In genomic region chr1:33468011-33468410, GRCh38 we compare ENCODE assay signal across 15 cellular contexts. TPM values are rescaled to one million over a fixed set of nuclear protein-coding genes. Genes with fewer than 3 reads are reported as not detected.
DNase-seq lines count a peak whose midpoint lies in the region; TF ChIP-seq lines count a peak whose summit lies in the region.
"Had no signal": no experiment of that assay in that cellular context is flagged by ENCODE, and none has a peak within 500 bp of the region (broad histone marks: within the 10 kb centered on the region; RNA-seq: fewer than 3 reads in every experiment).

No MANE protein-coding gene starts in this region.

- H3K27me3 ChIP-seq in BLaER1 (no peaks in the 10 kb centered on the region), Loucy (ENCODE audit: insufficient read depth, low read length, poor library complexity, severe bottlenecking) (no peaks in the 10 kb centered on the region), dorsolateral prefrontal cortex (no peaks in the 10 kb centered on the region), stomach smooth muscle (ENCODE audit: control insufficient read depth in 1 of 2, insufficient read depth in 2 of 2, low read length in 2 of 2) (no peaks in the 10 kb centered on the region), Karpas-422 (ENCODE audit: low read length) (no peaks in the 10 kb centered on the region)

- H3K36me3 ChIP-seq in BLaER1: no peaks in the 10 kb centered on the region
- no peaks in the 10 kb centered on the region for H3K36me3 ChIP-seq in Loucy (ENCODE audit: insufficient read depth, low read length)
- H3K36me3 ChIP-seq in stomach smooth muscle (ENCODE audit: control insufficient read depth in 2 of 2, insufficient read depth in 2 of 2, low read length in 2 of 2): no peaks in the 10 kb centered on the region
- H3K36me3 ChIP-seq in Karpas-422 (ENCODE audit: insufficient read depth, low read length): no peaks in the 10 kb centered on the region

- H3K4me2 ChIP-seq in BLaER1: peak overlapping the region; percentile 79
- H3K4me2 ChIP-seq in Loucy (ENCODE audit: low read depth, low read length, poor library complexity, severe bottlenecking): no peak overlapping the region
- no peak overlapping the region for H3K4me2 ChIP-seq in Karpas-422 (ENCODE audit: low read depth, low read length, poor library complexity, severe bottlenecking)
- H3K4me2 ChIP-seq: A549 had no signal

- intact Hi-C loops in dorsolateral prefrontal cortex (cut with DNase I): loop anchor here (5.0 kb wide), 4 partner anchors 36 to 371 kb away; partner anchors contain the start of gene PHC2 (in 1 of the 2)

- peak overlapping the region; percentile 66 for H3K27ac ChIP-seq in BLaER1
- H3K27ac ChIP-seq in dorsolateral prefrontal cortex: peak overlapping the region in 42 of 59 donors; percentile 11 to 75 (median 46)
- H3K27ac ChIP-seq in stomach smooth muscle (ENCODE audit: low read length): peak overlapping the region; percentile 78
- H3K27ac ChIP-seq in Karpas-422 (ENCODE audit: low read length): no peak overlapping the region
- H3K27ac ChIP-seq: 22Rv1, A549 had no signal

- H3K4me1 ChIP-seq in BLaER1 (peaks cover 96% of the 10 kb centered on the region), Loucy (ENCODE audit: insufficient read depth, low read length, poor library complexity, severe bottlenecking) (peaks cover 39% of the 10 kb centered on the region), stomach smooth muscle (ENCODE audit: control insufficient read depth, insufficient read depth, low read length) (peaks cover 62% of the 10 kb centered on the region), Karpas-422 (ENCODE audit: low read length) (peaks cover 37% of the 10 kb centered on the region)

- H4K20me1 ChIP-seq in BLaER1 (no peaks in the 10 kb centered on the region), Loucy (ENCODE audit: insufficient read depth, low read length, poor library complexity, severe bottlenecking) (no peaks in the 10 kb centered on the region), Karpas-422 (ENCODE audit: insufficient read depth, low read depth, low read length) (no peaks in the 10 kb centered on the region)

- no peak for TF ChIP-seq CTCF in Loucy (conservative IDR thresholded peaks at IDR 0.05; ENCODE audit: low read length)
- no peak for TF ChIP-seq CTCF in dorsolateral prefrontal cortex (IDR thresholded peaks at IDR 0.05 in 54 of 56, conservative IDR thresholded peaks at IDR 0.05 in 2 of 56; ENCODE audit: low read depth in 1 of 56, partially characterized antibody in 56 of 56)

- H3K27ac Mint-ChIP-seq in immature natural killer cell: no peak overlapping the region
- H3K27ac Mint-ChIP-seq: CD8-positive, alpha-beta T cell; H9 had no signal

- H3K79me2 ChIP-seq in Loucy (ENCODE audit: insufficient read depth, low read length): peaks cover 3% of the 10 kb centered on the region; the same call in 1 of the 2 replicates
- peaks cover 4% of the 10 kb centered on the region for H3K79me2 ChIP-seq in Karpas-422 (ENCODE audit: low read length)

- H3K9ac ChIP-seq in BLaER1 (no peak overlapping the region), Loucy (ENCODE audit: low read depth, low read length, poor library complexity, severe bottlenecking) (no peak overlapping the region), stomach smooth muscle (ENCODE audit: low read length in 2 of 2) (peak overlapping the region in 1 of 2 donors; percentile 42), Karpas-422 (ENCODE audit: low read length) (no peak overlapping the region)

- H3K36me3 Mint-ChIP-seq in immature natural killer cell: no peaks in the 10 kb centered on the region
- H3K36me3 Mint-ChIP-seq: CD8-positive, alpha-beta T cell had no signal

- peaks cover 20 to 24% of the 10 kb centered on the region in 2 donors for H3K4me1 Mint-ChIP-seq in immature natural killer cell

- peaks cover 11% of the 10 kb centered on the region for H3K9me3 ChIP-seq in BLaER1
- no peaks in the 10 kb centered on the region for H3K9me3 ChIP-seq in Loucy (ENCODE audit: insufficient read depth, low read depth, low read length)
- no peaks in the 10 kb centered on the region for H3K9me3 ChIP-seq in stomach smooth muscle (ENCODE audit: control insufficient read depth in 2 of 2, low read length in 2 of 2)
- H3K9me3 ChIP-seq in Karpas-422 (ENCODE audit: low read length): no peaks in the 10 kb centered on the region
- H3K9me3 ChIP-seq: A549 had no signal

- H2AFZ ChIP-seq in Loucy (ENCODE audit: low read length) (peak overlapping the region; percentile 22; the same call in 1 of the 2 replicates), Karpas-422 (ENCODE audit: low read length) (no peak overlapping the region)

- H3K9me2 ChIP-seq in Loucy (replicated peaks; ENCODE audit: low read depth, low read length) (no peaks in the 10 kb centered on the region), Karpas-422 (replicated peaks; ENCODE audit: insufficient read depth, low read length) (no peaks in the 10 kb centered on the region)

- peaks cover 0 to 4% (median 3%) of the 10 kb centered on the region in 3 donors for H3K27me3 Mint-ChIP-seq in immature natural killer cell (ENCODE audit: low read depth in 3 of 3)

- no peak overlapping the region for H3K4me3 Mint-ChIP-seq in immature natural killer cell
- H3K4me3 Mint-ChIP-seq: CD8-positive, alpha-beta T cell; H9 had no signal

- H3K4me3 ChIP-seq in BLaER1 (no peak overlapping the region), Loucy (ENCODE audit: low read length, poor library complexity, severe bottlenecking) (no peak overlapping the region), dorsolateral prefrontal cortex (no peak overlapping the region), stomach smooth muscle (ENCODE audit: low read length in 2 of 2) (no peak overlapping the region), Karpas-422 (ENCODE audit: low read length) (no peak overlapping the region)
- H3K4me3 ChIP-seq: A549 had no signal

- 0 out of 2 replicates have a peak, but pooled peaks cover 4% of the 10 kb centered on the region for H3F3A ChIP-seq in Loucy (ENCODE audit: low read depth)

- peak in 1 of 10 donors; percentile 39 for DNase-seq in dorsolateral prefrontal cortex
- no peak for DNase-seq in Karpas-422
- DNase-seq in NCI-H2107 treated with DMSO at 0.1 percent for 48 hours (lab: John Stamatoyannopoulos, UW; ENCODE audit: unreplicated experiment): no peak
- DNase-seq in immature natural killer cell: no peak
- DNase-seq: AML-193; CD8-positive, alpha-beta T cell; DMS 273 treated with DMSO at 0.1 percent for 48 hours; DMS53; DND-41; H9 had no signal

- H3K9me3 Mint-ChIP-seq in immature natural killer cell: no peaks in the 10 kb centered on the region
- H3K9me3 Mint-ChIP-seq: CD8-positive, alpha-beta T cell; H9 had no signal

RNA-seq across cellular contexts. Expression of gene ZSCAN20, which starts 4.4 kb away (rescaled TPM):
- total RNA-seq in dorsolateral prefrontal cortex: 10 to 100 TPM in 20 of 120 experiments, 1 to 10 TPM in 100; 4.8 to 12.9 (median 8.1) TPM
- total RNA-seq in Karpas-422 (2014; rRNA removed; shearing (Covaris generic); ENCODE audit: low replicate concordance): 5.0 and 8.4 TPM in 2 replicates
- polyA plus RNA-seq in immature natural killer cell: under 1 TPM in 2 of 3 donors, not detected in 1; 0.33 to 0.68 TPM

RNA-seq across cellular contexts. Expression of gene PHC2, which starts 37.1 kb away (rescaled TPM):
- 100 to 1,000 TPM in 34 of 120 experiments, 10 to 100 TPM in 86; 68.2 to 158 (median 93.1) TPM for total RNA-seq in dorsolateral prefrontal cortex
- total RNA-seq in Karpas-422 (2014; rRNA removed; shearing (Covaris generic); ENCODE audit: low replicate concordance): 54.3 and 79.5 TPM in 2 replicates
- 10 to 100 TPM; 16.1 to 28.7 (median 27.4) TPM for polyA plus RNA-seq in immature natural killer cell
